In the genomic region with DNA sequence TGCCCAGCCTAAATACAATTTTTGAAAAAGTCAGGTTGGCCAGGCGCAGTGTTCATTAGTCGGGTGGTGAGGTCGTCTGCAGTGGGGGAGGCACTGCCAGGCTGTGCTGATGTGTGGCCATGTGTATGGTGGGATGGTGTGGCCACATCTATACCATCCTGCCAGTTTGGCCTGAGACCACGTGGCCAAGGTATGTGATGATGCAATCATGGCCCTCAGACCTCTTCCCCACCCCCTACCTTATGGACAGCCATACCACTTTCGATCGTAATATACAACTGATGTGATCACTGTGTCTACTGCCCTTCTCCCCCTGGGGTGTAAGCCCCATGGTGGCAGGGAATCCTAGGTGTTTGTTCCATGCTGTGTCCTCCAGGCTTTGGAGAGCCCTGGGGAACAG, we compare ENCODE assay signal across 20 cellular contexts. TPM values are rescaled to one million over a fixed set of nuclear protein-coding genes. Genes with fewer than 3 reads are reported as not detected.
DNase-seq lines count a peak whose midpoint lies in the region; ATAC-seq and TF ChIP-seq lines count a peak whose summit lies in the region.
"Had no signal": no experiment of that assay in that cellular context is flagged by ENCODE, and none has a peak within 500 bp of the region (broad histone marks: within the 10 kb centered on the region; RNA-seq: fewer than 3 reads in every experiment).

No MANE protein-coding gene starts in this region.

- peaks cover 0 to 2% (median 0%) of the 10 kb centered on the region in 6 donors for H3K9me3 Mint-ChIP-seq in immature natural killer cell
- H3K9me3 Mint-ChIP-seq in natural killer cell treated with Interleukin-12 subunit alpha and Interleukin-12 subunit beta and Interleukin-15 and Interleukin-18, amount 100 ng/mL, for 72 hours, result no peaks in the 10 kb centered on the region

- peak overlapping the region in 5 of 6 donors; percentile 23 to 93 (median 45) for H3K27ac Mint-ChIP-seq in immature natural killer cell
- no peak overlapping the region for H3K27ac Mint-ChIP-seq in natural killer cell treated with Interleukin-12 subunit alpha and Interleukin-12 subunit beta and Interleukin-15 and Interleukin-18, amount 100 ng/mL, for 72 hours

- H3K9me3 ChIP-seq in adrenal gland (replicated peaks in 1 of 3), result no peaks in the 10 kb centered on the region
- H3K9me3 ChIP-seq in heart right ventricle, result no peaks in the 10 kb centered on the region
- H3K9me3 ChIP-seq: BLaER1 treated with 17β-estradiol and CSF1 and Interleukin-3, amounts not matched to agents 10 nM and 100 nM had no signal

- H3K4me3 ChIP-seq in adrenal gland, result no peak overlapping the region
- H3K4me3 ChIP-seq in heart right ventricle, result no peak overlapping the region
- H3K4me3 ChIP-seq: BLaER1 treated with 17β-estradiol and CSF1 and Interleukin-3, amounts not matched to agents 10 nM and 100 nM; SK-N-MC had no signal

- no peaks in the 10 kb centered on the region for H3K36me3 ChIP-seq in adrenal gland (replicated peaks in 1 of 2)
- H3K36me3 ChIP-seq in heart right ventricle, result no peaks in the 10 kb centered on the region

- H3K4me1 ChIP-seq in adrenal gland (replicated peaks in 1 of 2) (no peaks in the 10 kb centered on the region), heart right ventricle (peaks cover 0 to 10% (median 0%) of the 10 kb centered on the region in 9 donors)

- peak overlapping the region in 3 of 5 donors; percentile 18 to 83 (median 33) for H3K4me3 Mint-ChIP-seq in immature natural killer cell
- no peak overlapping the region for H3K4me3 Mint-ChIP-seq in natural killer cell treated with Interleukin-12 subunit alpha and Interleukin-12 subunit beta and Interleukin-15 and Interleukin-18, amount 100 ng/mL, for 72 hours

- TF ChIP-seq CTCF in adrenal gland (IDR thresholded peaks at IDR 0.05), result no peak
- TF ChIP-seq CTCF in heart right ventricle (IDR thresholded peaks at IDR 0.05), result no peak

- 83 to 89% (median 86%) methylated on average over 6 of the region's 6 CpGs for WGBS in adrenal gland, 4 donors
- 77 to 80% methylated on average over 6 of the region's 6 CpGs for WGBS in heart right ventricle, 2 donors

- H3K4me1 Mint-ChIP-seq in immature natural killer cell, result peaks cover 63 to 64% of the 10 kb centered on the region in 2 donors
- H3K4me1 Mint-ChIP-seq in natural killer cell treated with Interleukin-12 subunit alpha and Interleukin-12 subunit beta and Interleukin-15 and Interleukin-18, amount 100 ng/mL, for 72 hours (ENCODE audit: low read depth in 2 of 2), result peaks cover 26 to 46% of the 10 kb centered on the region in 2 donors

- TF ChIP-seq POLR2A in adrenal gland (IDR thresholded peaks at IDR 0.05), result no peak

- H3K27me3 ChIP-seq in adrenal gland (no peaks in the 10 kb centered on the region), heart right ventricle (peaks cover 0 to 4% (median 0%) of the 10 kb centered on the region in 7 donors)
- H3K27me3 ChIP-seq: BLaER1 treated with 17β-estradiol and CSF1 and Interleukin-3, amounts not matched to agents 10 nM and 100 nM had no signal

- H3K27ac ChIP-seq in adrenal gland (no peak overlapping the region), heart right ventricle (no peak overlapping the region)
- H3K27ac ChIP-seq: 22Rv1, HL-60, RWPE1, SK-N-MC had no signal

- intact Hi-C loops in adrenal gland (cut with DNase I) (loop anchor here (2.0 to 5.0 kb wide), 2 partner anchors 37 to 39 kb away; no protein-coding TSS in a partner anchor), heart right ventricle (cut with DNase I) (loop anchor here in 5 of 10 donors (2.0 to 5.0 kb wide), 2 partner anchors 37 to 39 kb away; no protein-coding TSS in a partner anchor)

- ATAC-seq in natural killer cell treated with Interleukin-12 subunit alpha and Interleukin-12 subunit beta and Interleukin-15 and Interleukin-18, amount 100 ng/mL, for 72 hours, result no peak
- ATAC-seq in HG03135 (IDR thresholded peaks at IDR 0.05; ENCODE audit: unreplicated experiment) (no peak), heart right ventricle (no peak)

- H3K27me3 Mint-ChIP-seq in immature natural killer cell (ENCODE audit: low read depth in 3 of 3), result peaks cover 2 to 7% (median 3%) of the 10 kb centered on the region in 3 donors
- H3K27me3 Mint-ChIP-seq in natural killer cell treated with Interleukin-12 subunit alpha and Interleukin-12 subunit beta and Interleukin-15 and Interleukin-18, amount 100 ng/mL, for 72 hours, result no peaks in the 10 kb centered on the region

- peaks cover 3 to 23% (median 21%) of the 10 kb centered on the region in 3 donors for H3K36me3 Mint-ChIP-seq in immature natural killer cell
- H3K36me3 Mint-ChIP-seq in natural killer cell treated with Interleukin-12 subunit alpha and Interleukin-12 subunit beta and Interleukin-15 and Interleukin-18, amount 100 ng/mL, for 72 hours, result no peaks in the 10 kb centered on the region

- peak; percentile 24 for DNase-seq in DMS53 (lab: John Stamatoyannopoulos, UW)
- no peak for DNase-seq in DMS53 treated with DMSO at 0.1 percent for 48 hours (lab: John Stamatoyannopoulos, UW; ENCODE audit: unreplicated experiment)
- no peak for DNase-seq in immature natural killer cell
- peak; percentile 26 for DNase-seq in natural killer cell treated with Interleukin-12 subunit alpha and Interleukin-12 subunit beta and Interleukin-15 and Interleukin-18, amount 100 ng/mL, for 72 hours (ENCODE audit: low spot score)
- no peak for DNase-seq in NOMO-1 treated with dmso at 0.1 percent for 144 hours (lab: John Stamatoyannopoulos, UW; ENCODE audit: unreplicated experiment)
- no peak for DNase-seq in adrenal gland
- no peak for DNase-seq in heart right ventricle
- DNase-seq: NCI-H1105, NCI-H146, NCI-H2029, NCI-H226, NCI-H510A treated with DMSO at 0.1 percent for 48 hours, NCI-H748 treated with DMSO at 0.1 percent for 48 hours, SHP77 treated with DMSO at 0.1 percent for 48 hours had no signal

RNA-seq across cellular contexts. Expression of a gene that starts 23.7 kb away (rescaled TPM):
- polyA plus RNA-seq in immature natural killer cell (10 to 100 TPM in 1 of 3 donors, 1 to 10 TPM in 2; 5.1 to 14.2 (median 5.1) TPM), adrenal gland (1 to 10 TPM in 2 of 3 donors, under 1 TPM in 1; 0.57 to 4.7 (median 2.7) TPM), heart right ventricle (1 to 10 TPM in 1 of 2 donors, under 1 TPM in 1; 0.38 to 2.9 TPM)
- total RNA-seq in natural killer cell treated with Interleukin-12 subunit alpha and Interleukin-12 subunit beta and Interleukin-15 and Interleukin-18, amount 100 ng/mL, for 72 hours, result 1 to 10 TPM; 1.1 TPM
- total RNA-seq in adrenal gland (1 to 10 TPM; 1.6 to 6.9 (median 4.1) TPM), heart right ventricle (1 to 10 TPM; 1.1 to 7.0 (median 3.4) TPM)

RNA-seq across cellular contexts. Expression of a gene that starts 47.3 kb away (rescaled TPM):
- polyA plus RNA-seq in immature natural killer cell (under 1 TPM in 2 of 3 donors, not detected in 1; 0.12 to 0.19 TPM), adrenal gland (1 to 10 TPM in 1 of 3 donors, under 1 TPM in 2; 0.18 to 1.1 (median 0.54) TPM), heart right ventricle (under 1 TPM; 0.12 to 0.22 TPM)
- total RNA-seq in natural killer cell treated with Interleukin-12 subunit alpha and Interleukin-12 subunit beta and Interleukin-15 and Interleukin-18, amount 100 ng/mL, for 72 hours, result 10 to 100 TPM in 1 of 2 donors, not detected in 1; 13.8 TPM
- total RNA-seq in adrenal gland (1 to 10 TPM in 3 of 8 donors, under 1 TPM in 2, not detected in 3; 0.28 to 1.6 (median 1.2) TPM), heart right ventricle (1 to 10 TPM in 3 of 10 donors, under 1 TPM in 5, not detected in 2; 0.25 to 1.8 (median 0.72) TPM)

Comparison
In these comparisons a context has a peak if more than half of its experiments do, and no peak if none do; other contexts are left out.
1. DNase-seq: peak in DMS53 (single experiment) and natural killer cell treated with Interleukin-12 subunit alpha and Interleukin-12 subunit beta and Interleukin-15 and Interleukin-18, amount 100 ng/mL, for 72 hours (single experiment); none in DMS53 treated with DMSO at 0.1 percent for 48 hours (single experiment), immature natural killer cell (0 of 3), NOMO-1 treated with dmso at 0.1 percent for 144 hours (single experiment), adrenal gland (0 of 7) and heart right ventricle (0 of 2).
2. H3K27ac Mint-ChIP-seq: peak in immature natural killer cell (5 of 6); none in natural killer cell treated with Interleukin-12 subunit alpha and Interleukin-12 subunit beta and Interleukin-15 and Interleukin-18, amount 100 ng/mL, for 72 hours (0 of 2).